8 cellular contexts compared by ENCODE assay signal in the genomic region with DNA sequence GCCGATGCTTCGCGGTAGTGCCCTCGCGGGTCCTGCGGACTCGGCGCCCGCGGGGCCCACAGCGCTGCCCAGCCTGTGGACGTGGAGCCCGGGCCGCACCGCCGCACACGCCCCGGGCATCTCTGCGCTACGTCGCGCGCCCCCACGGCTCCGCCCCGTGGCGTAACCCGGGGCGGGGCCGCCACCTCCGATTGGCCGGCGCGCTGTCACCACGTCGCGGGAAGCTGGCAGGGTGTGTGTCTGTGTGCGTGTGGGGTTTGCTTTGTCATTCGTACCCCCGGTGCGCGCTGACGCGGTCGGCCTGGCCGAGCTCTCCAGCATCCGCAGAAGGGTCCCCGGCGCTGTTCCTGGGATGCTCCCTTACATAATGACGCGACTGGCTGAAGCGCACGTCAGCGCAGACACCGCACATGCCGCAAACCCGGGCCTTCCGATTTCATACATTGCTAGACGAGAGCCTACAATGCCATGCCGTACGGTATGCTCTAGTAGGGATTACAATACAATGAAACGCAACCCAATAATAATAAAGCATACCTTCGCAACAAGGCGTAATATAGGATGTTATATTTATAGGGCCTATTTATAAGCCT. TPM values are rescaled to one million over a fixed set of nuclear protein-coding genes. Genes with fewer than 3 reads are reported as not detected.
A peak's percentile ranks its signal among the peaks of the same experiment; 100 is the strongest.
DNase-seq lines count a peak whose midpoint lies in the region; ATAC-seq, FAIRE-seq and TF ChIP-seq lines count a peak whose summit lies in the region.

No MANE protein-coding gene starts in this region.

- H3K9ac ChIP-seq in HUES48 (ENCODE audit: low read depth, low read length) (peak overlapping the region; percentile 68), endothelial cell of umbilical vein (replicated peaks; ENCODE audit: extremely low read depth, insufficient read depth, low read length) (peak overlapping the region; percentile 92)

- H3K4me2 ChIP-seq in endothelial cell of umbilical vein (ENCODE audit: insufficient read depth, low read length) = peak overlapping the region; percentile 95

- H3K4me1 ChIP-seq in HUES48 (ENCODE audit: control insufficient read depth, insufficient read depth, low read length) = peaks cover 4% of the 10 kb centered on the region; the same call in 1 of the 2 replicates
- peaks cover 32% of the 10 kb centered on the region for H3K4me1 ChIP-seq in endothelial cell of umbilical vein (ENCODE audit: control insufficient read depth, extremely low read depth, insufficient read depth, low read length)
- peaks cover 23% of the 10 kb centered on the region for H3K4me1 ChIP-seq in mononuclear cell (ENCODE audit: insufficient read depth, low read length)

- peaks cover 2% of the 10 kb centered on the region for H4K20me1 ChIP-seq in endothelial cell of umbilical vein (replicated peaks; ENCODE audit: control insufficient read depth, extremely low read depth, insufficient read depth, low read length)

- peak overlapping the region; percentile 87 for H2AFZ ChIP-seq in endothelial cell of umbilical vein (ENCODE audit: low read depth, low read length)

- CTCF ChIA-PET in Calu3 (lab: Charles Lee) (no interaction called here), endothelial cell of umbilical vein (lab: Charles Lee) (interaction anchor here (0.9 to 1.4 kb wide), 4 partner anchors 12 to 328 kb away, joined by 3 to 6 read pairs (median 3); no protein-coding TSS in a partner anchor)

- peak; percentile 80 for DNase-seq in Calu3
- DNase-seq in NOMO-1 treated with DMSO at 0.1 percent for 48 hours (lab: John Stamatoyannopoulos, UW; ENCODE audit: unreplicated experiment) = peak; percentile 86
- peak; percentile 54 for DNase-seq in activated CD8-positive, alpha-beta memory T cell treated with anti-CD3 and anti-CD28 coated beads, Interleukin-2, amount 50 U/mL, for 24 hours (ENCODE audit: extremely low read depth)
- DNase-seq in endothelial cell of umbilical vein (ENCODE audit: low read depth, low spot score) = no peak
- peak; percentile 57 to 72 for DNase-seq in stimulated activated CD8-positive, alpha-beta memory T cell treated with anti-CD3 and anti-CD28 coated beads, Interleukin-4, amount 100 ng/mL, for 1 hour (ENCODE audit: low read depth in 2 of 2, low spot score in 1 of 2)

- H3K27me3 Mint-ChIP-seq in Calu3 (ENCODE audit: unreplicated experiment) = no peaks in the 10 kb centered on the region

- no TSS peak for BruUV-seq in Calu3 (replicated peaks; lab: Mats Ljungman, UMichigan)
- BruUV-seq in endothelial cell of umbilical vein (replicated peaks; lab: Mats Ljungman, UMichigan) = no TSS peak

- intact Hi-C loops in Calu3 (cut with micrococcal nuclease; ENCODE audit: unreplicated experiment) (no loop called here), endothelial cell of umbilical vein (cut with micrococcal nuclease) (loop anchor here (1.0 to 10.0 kb wide), 4 partner anchors 57 to 375 kb away; partner anchors contain the start of genes SELENON, SYF2 and TMEM50A)

- peak overlapping the region; percentile 92 for H3K27ac Mint-ChIP-seq in Calu3 (ENCODE audit: unreplicated experiment)

- no peaks in the 10 kb centered on the region for H3K36me3 ChIP-seq in HUES48 (ENCODE audit: control insufficient read depth, insufficient read depth, low read length)
- H3K36me3 ChIP-seq in endothelial cell of umbilical vein (ENCODE audit: control insufficient read depth in 2 of 2, extremely low read depth in 1 of 2, insufficient read depth in 2 of 2, low read length in 2 of 2) = no peaks in the 10 kb centered on the region

- no peaks in the 10 kb centered on the region for H3K9me1 ChIP-seq in endothelial cell of umbilical vein (replicated peaks; ENCODE audit: control insufficient read depth, extremely low read depth, insufficient read depth, low read length)

- H3K4me3 Mint-ChIP-seq in Calu3 (ENCODE audit: low read depth, unreplicated experiment) = peak overlapping the region; percentile 83

- H3K4me1 Mint-ChIP-seq in Calu3 (ENCODE audit: low read depth, unreplicated experiment) = peaks cover 18% of the 10 kb centered on the region

- H3K9me3 ChIP-seq in HUES48 (ENCODE audit: control insufficient read depth, insufficient read depth, low read length) = no peaks in the 10 kb centered on the region
- H3K9me3 ChIP-seq in endothelial cell of umbilical vein (replicated peaks; ENCODE audit: control insufficient read depth, insufficient read depth, low read length) = no peaks in the 10 kb centered on the region
- H3K9me3 ChIP-seq in mononuclear cell (ENCODE audit: low read depth, low read length) = no peaks in the 10 kb centered on the region

- POLR2A ChIA-PET in endothelial cell of umbilical vein (lab: Charles Lee) = interaction anchor here (0.6 to 1.6 kb wide), 3 partner anchors 11 to 1069 kb away, joined by 3 to 5 read pairs (median 3); partner anchors contain the start of gene RSRP1

- peaks cover 35% of the 10 kb centered on the region for H3K79me2 ChIP-seq in endothelial cell of umbilical vein (ENCODE audit: control insufficient read depth, insufficient read depth, low read length)

- peak; percentile 68 for ATAC-seq in GM21423 (IDR thresholded peaks at IDR 0.05; ENCODE audit: unreplicated experiment)

- peak overlapping the region; percentile 79 for H3K27ac ChIP-seq in HUES48 (ENCODE audit: low read depth, low read length)
- peak overlapping the region; percentile 74 for H3K27ac ChIP-seq in endothelial cell of umbilical vein (ENCODE audit: insufficient read depth, low read depth, low read length)

- dilution Hi-C loops in endothelial cell of umbilical vein (cut with MboI; ENCODE audit: extremely low pct_ligation_motif_present, low sequenced_read_pairs) = no loop called here

- no peak for TF ChIP-seq CTCF in Calu3 (IDR thresholded peaks at IDR 0.05; ENCODE audit: unreplicated experiment)
- TF ChIP-seq CTCF in endothelial cell of umbilical vein (IDR thresholded peaks at IDR 0.05; ENCODE audit: extremely low read depth in 1 of 2, insufficient read depth in 1 of 2, low read depth in 1 of 2, low read length in 2 of 2) = no peak

- H3K27me3 ChIP-seq in HUES48 (ENCODE audit: control insufficient read depth, insufficient read depth, low read length) (peaks cover 8% of the 10 kb centered on the region), endothelial cell of umbilical vein (ENCODE audit: control insufficient read depth in 2 of 2, insufficient read depth in 2 of 2, low read length in 2 of 2) (no peaks in the 10 kb centered on the region), mononuclear cell (ENCODE audit: insufficient read depth, low read length) (no peaks in the 10 kb centered on the region)

- FAIRE-seq in endothelial cell of umbilical vein (lab: Jason Lieb, UNC) = peak; percentile 94

- TF ChIP-seq POLR2A in endothelial cell of umbilical vein (IDR thresholded peaks at IDR 0.05; ENCODE audit: low read depth, low read length) = peak; percentile 94

- H3K4me3 ChIP-seq in HUES48 (ENCODE audit: low read depth, low read length) (peak overlapping the region; percentile 88), endothelial cell of umbilical vein (replicated peaks in 1 of 3; ENCODE audit: insufficient read depth in 1 of 3, low read depth in 1 of 3, low read length in 3 of 3) (peak overlapping the region; percentile 35 to 96 (median 82)), mononuclear cell (ENCODE audit: low read length) (peak overlapping the region; percentile 80)

- H3K36me3 Mint-ChIP-seq in Calu3 (ENCODE audit: insufficient read depth, unreplicated experiment) = peaks cover 27% of the 10 kb centered on the region

- no peaks in the 10 kb centered on the region for H3K9me3 Mint-ChIP-seq in Calu3 (ENCODE audit: low read depth, unreplicated experiment)

TF ChIP-seq in endothelial cell of umbilical vein, 7 proteins besides CTCF, POLR2A, EP300 and RAD21:
- TF ChIP-seq POLR2AphosphoS5 (IDR thresholded peaks at IDR 0.05; ENCODE audit: insufficient read depth, low read depth, low read length) (peak; percentile 95), MAX (IDR thresholded peaks at IDR 0.05; ENCODE audit: insufficient read depth, insufficient read length) (peak; percentile 36), FOS (IDR thresholded peaks at IDR 0.05; ENCODE audit: borderline replicate concordance, insufficient read depth, low read length) (no peak)

RNA-seq across cellular contexts. Expression of gene MACO1, which starts 0.5 kb away (rescaled TPM):
- total RNA-seq in Calu3 (2022) (14.1 and 16.4 TPM in 2 replicates), endothelial cell of umbilical vein (24.4 and 25.5 TPM in 2 replicates), mononuclear cell (23.6 TPM)
- 7.0 and 7.7 TPM in 2 replicates for polyA plus RNA-seq in endothelial cell of umbilical vein
- 11.5 and 12.5 TPM in 2 replicates for polyA plus RNA-seq in endothelial cell of umbilical vein (2011; cell fraction: cytosol; rRNA removed)
- polyA plus RNA-seq in endothelial cell of umbilical vein (2011; cell fraction: nucleus; rRNA removed) = 17.9 and 21.4 TPM in 2 replicates
- 17.5 and 20.9 TPM in 2 replicates for polyA plus RNA-seq in endothelial cell of umbilical vein (2012)
- polyA minus RNA-seq in endothelial cell of umbilical vein = 6.6 and 7.3 TPM in 2 replicates
- 4.1 TPM for polyA minus RNA-seq in endothelial cell of umbilical vein (2011; cell fraction: cytosol; rRNA and poly(A)+ RNA removed)
- 5.6 and 6.3 TPM in 2 replicates for polyA minus RNA-seq in endothelial cell of umbilical vein (2011; cell fraction: nucleus; rRNA and poly(A)+ RNA removed)

RNA-seq across cellular contexts. Expression of gene RHCE, which starts 9.5 kb away (rescaled TPM):
- total RNA-seq in Calu3 (2022) (0.44 TPM in 1 of 2 replicates, not detected in the other), endothelial cell of umbilical vein (not detected in 2 replicates), mononuclear cell (not detected)
- polyA plus RNA-seq in endothelial cell of umbilical vein = 0.07 and 0.14 TPM in 2 replicates
- polyA plus RNA-seq in endothelial cell of umbilical vein (2011; cell fraction: cytosol; rRNA removed) = 0.13 and 0.37 TPM in 2 replicates
- 0.21 TPM in 1 of 2 replicates, not detected in the other for polyA plus RNA-seq in endothelial cell of umbilical vein (2011; cell fraction: nucleus; rRNA removed)
- polyA plus RNA-seq in endothelial cell of umbilical vein (2012) = 0.21 and 0.37 TPM in 2 replicates
- polyA minus RNA-seq in endothelial cell of umbilical vein = 0.74 TPM in 1 of 2 replicates, not detected in the other
- not detected for polyA minus RNA-seq in endothelial cell of umbilical vein (2011; cell fraction: cytosol; rRNA and poly(A)+ RNA removed)
- not detected in 2 replicates for polyA minus RNA-seq in endothelial cell of umbilical vein (2011; cell fraction: nucleus; rRNA and poly(A)+ RNA removed)
